In genomic region chr6:112356994-112357393, GRCh38 we compare ENCODE assay signal across 23 cellular contexts. TPM values are rescaled to one million over a fixed set of nuclear protein-coding genes. Genes with fewer than 3 reads are reported as not detected.
DNase-seq lines count a peak whose midpoint lies in the region; ATAC-seq, FAIRE-seq and TF ChIP-seq lines count a peak whose summit lies in the region.
"Had no signal": no experiment of that assay in that cellular context is flagged by ENCODE, and none has a peak within 500 bp of the region (broad histone marks: within the 10 kb centered on the region; RNA-seq: fewer than 3 reads in every experiment).

No MANE protein-coding gene starts in this region.

- TF ChIP-seq EP300 in HepG2 (IDR thresholded peaks at IDR 0.05; ENCODE audit: low read depth in 2 of 2, low read length in 2 of 2), result no peak
- TF ChIP-seq EP300 in HepG2 (CRISPR knock-in tag; IDR thresholded peaks at IDR 0.05; ENCODE audit: borderline replicate concordance), result no peak
- no peak for TF ChIP-seq EP300 in K562 (IDR thresholded peaks at IDR 0.05; ENCODE audit: low read length)

- intact Hi-C loops in HepG2 (cut with micrococcal nuclease; ENCODE audit: unreplicated experiment), result no loop called here
- intact Hi-C loops in right lobe of liver (cut with DNase I), result no loop called here
- intact Hi-C loops in K562 (cut with micrococcal nuclease), result no loop called here

- H3K27ac ChIP-seq in HepG2 (ENCODE audit: extremely low read length, insufficient read depth, low read length) (no peak overlapping the region), right lobe of liver (no peak overlapping the region), K562 (ENCODE audit: extremely low read depth, low read depth, low read length) (no peak overlapping the region), osteoblast (ENCODE audit: low read depth, low read length) (peak overlapping the region; percentile 54)
- H3K27ac ChIP-seq: A549 had no signal

- DNase-seq in HepG2 (ENCODE audit: low spot score), result no peak
- DNase-seq in right lobe of liver, result no peak
- DNase-seq in HEK293T (ENCODE audit: extremely low spot score), result no peak
- DNase-seq in K562 (ENCODE audit: extremely low read depth in 1 of 4, low spot score in 3 of 4), result no peak
- no peak for DNase-seq in osteoblast (ENCODE audit: insufficient read length, low spot score, missing footprints)
- DNase-seq in NCI-H2171 treated with DMSO at 0.1 percent for 48 hours (lab: John Stamatoyannopoulos, UW), result no peak
- DNase-seq in mesothelial cell of epicardium (ENCODE audit: low spot score in 2 of 2, unreplicated experiment in 2 of 2), result no peak
- DNase-seq: 8988T; C1 segment of cervical spinal cord; Calu3; CD4-positive, alpha-beta memory T cell; COR-L47; DMS79; GDM1; H9 had no signal

- H2AFZ ChIP-seq in HepG2 (ENCODE audit: low read length) (no peak overlapping the region), K562 (ENCODE audit: low read depth, low read length) (no peak overlapping the region), osteoblast (ENCODE audit: low read length) (no peak overlapping the region)
- H2AFZ ChIP-seq: GM23338 had no signal

- no peaks in the 10 kb centered on the region for H3K36me3 Mint-ChIP-seq in mesothelial cell of epicardium
- H3K36me3 Mint-ChIP-seq: CD4-positive, alpha-beta memory T cell had no signal

- H3K4me2 ChIP-seq in HepG2 (ENCODE audit: low read depth, low read length) (no peak overlapping the region), K562 (ENCODE audit: insufficient read depth, low read length) (no peak overlapping the region), osteoblast (ENCODE audit: insufficient read depth, low read length) (no peak overlapping the region)
- H3K4me2 ChIP-seq: A549, GM23338 had no signal

- H3K4me1 ChIP-seq in HepG2 (ENCODE audit: insufficient read depth, low read length) (no peaks in the 10 kb centered on the region), right lobe of liver (no peaks in the 10 kb centered on the region), K562 (replicated peaks in 1 of 2; ENCODE audit: control insufficient read depth in 2 of 2, insufficient read depth in 2 of 2, low read length in 2 of 2) (no peaks in the 10 kb centered on the region), osteoblast (ENCODE audit: insufficient read depth, low read length) (no peaks in the 10 kb centered on the region)
- H3K4me1 ChIP-seq: A549 had no signal

- POLR2A ChIA-PET in HepG2 (lab: Yijun Ruan, JAX) (no interaction called here), HEK293T (lab: Yijun Ruan, JAX) (no interaction called here), K562 (lab: Yijun Ruan, JAX) (no interaction called here)

- H3K79me2 ChIP-seq in HepG2 (ENCODE audit: insufficient read depth, low read length), result no peaks in the 10 kb centered on the region
- no peaks in the 10 kb centered on the region for H3K79me2 ChIP-seq in K562 (ENCODE audit: control insufficient read depth, insufficient read depth, low read length)
- H3K79me2 ChIP-seq in osteoblast (ENCODE audit: insufficient read depth, low read length), result no peaks in the 10 kb centered on the region

- H4K20me1 ChIP-seq in HepG2 (ENCODE audit: insufficient read depth, low read length), result no peaks in the 10 kb centered on the region
- no peaks in the 10 kb centered on the region for H4K20me1 ChIP-seq in K562 (replicated peaks; ENCODE audit: control insufficient read depth, insufficient read depth, low read length)
- no peaks in the 10 kb centered on the region for H4K20me1 ChIP-seq in osteoblast (ENCODE audit: insufficient read depth, low read length)

- TF ChIP-seq RAD21 in HepG2 (CRISPR knock-in tag; IDR thresholded peaks at IDR 0.05) (no peak), K562 (CRISPR knock-in tag; conservative IDR thresholded peaks at IDR 0.05 in 1 of 2, IDR thresholded peaks at IDR 0.05 in 1 of 2) (no peak)

- no peaks in the 10 kb centered on the region for H3K9me3 Mint-ChIP-seq in mesothelial cell of epicardium
- H3K9me3 Mint-ChIP-seq: GM23338 had no signal

- TF ChIP-seq POLR2A in HepG2 (IDR thresholded peaks at IDR 0.05; ENCODE audit: insufficient read depth in 1 of 2, low read depth in 2 of 2, low read length in 2 of 2) (no peak), right lobe of liver (IDR thresholded peaks at IDR 0.05) (no peak), K562 (conservative IDR thresholded peaks at IDR 0.05) (no peak)

- no peak overlapping the region for H3K9ac ChIP-seq in HepG2 (ENCODE audit: insufficient read depth, low read depth, low read length)
- no peak overlapping the region for H3K9ac ChIP-seq in K562 (ENCODE audit: insufficient read depth in 1 of 2, low read depth in 2 of 2, low read length in 2 of 2)

- CTCF ChIA-PET in HepG2 (lab: Yijun Ruan, JAX; ENCODE audit: low intra/inter-chr PET ratio, low total read pairs), result no interaction called here
- CTCF ChIA-PET in HEK293T (lab: Yijun Ruan, JAX), result no interaction called here
- CTCF ChIA-PET in K562 (lab: Yijun Ruan, JAX; ENCODE audit: low intra/inter-chr PET ratio), result interaction anchor here (0.6 kb wide), 1 partner anchor 823 kb away, joined by 3 read pairs; no protein-coding TSS in a partner anchor

- H3K27me3 ChIP-seq in HepG2 (ENCODE audit: control insufficient read depth in 1 of 2, insufficient read depth in 2 of 2, low read length in 2 of 2) (no peaks in the 10 kb centered on the region), right lobe of liver (no peaks in the 10 kb centered on the region), K562 (ENCODE audit: control insufficient read depth in 2 of 2, insufficient read depth in 2 of 2, low read length in 2 of 2) (no peaks in the 10 kb centered on the region), osteoblast (ENCODE audit: insufficient read depth, low read length) (no peaks in the 10 kb centered on the region)

- H3K9me3 ChIP-seq in HepG2 (ENCODE audit: low read length) (no peaks in the 10 kb centered on the region), right lobe of liver (no peaks in the 10 kb centered on the region), K562 (replicated peaks; ENCODE audit: control insufficient read depth, insufficient read depth, low read depth, low read length) (no peaks in the 10 kb centered on the region), osteoblast (ENCODE audit: low read depth, low read length) (no peaks in the 10 kb centered on the region)
- H3K9me3 ChIP-seq: A549 had no signal

- H3K4me3 ChIP-seq in HepG2 (replicated peaks in 1 of 3; ENCODE audit: insufficient read depth in 1 of 3, low read depth in 2 of 3, low read length in 3 of 3) (no peak overlapping the region), right lobe of liver (no peak overlapping the region), K562 (no peak overlapping the region), osteoblast (ENCODE audit: insufficient read depth, low read length) (no peak overlapping the region)
- H3K4me3 ChIP-seq: A549, GM12878, GM23338 had no signal

- BruUV-seq in HepG2 (replicated peaks; lab: Mats Ljungman, UMichigan), result no TSS peak
- no TSS peak for BruUV-seq in K562 (replicated peaks; lab: Mats Ljungman, UMichigan)

- TF ChIP-seq CTCF in HepG2 (CRISPR knock-in tag; IDR thresholded peaks at IDR 0.05) (no peak), right lobe of liver (IDR thresholded peaks at IDR 0.05) (no peak), K562 (IDR thresholded peaks at IDR 0.05 in 2 of 3, conservative IDR thresholded peaks at IDR 0.05 in 1 of 3; ENCODE audit: insufficient read depth in 2 of 3, low read depth in 1 of 3, low read length in 3 of 3) (no peak), osteoblast (IDR thresholded peaks at IDR 0.05; ENCODE audit: extremely low read depth, low read depth, low read length) (no peak), mesothelial cell of epicardium (IDR thresholded peaks at IDR 0.05; ENCODE audit: unreplicated experiment) (no peak)

- H3K9me1 ChIP-seq in K562 (ENCODE audit: control insufficient read depth, insufficient read depth, low read length), result no peaks in the 10 kb centered on the region

- ATAC-seq in HepG2 (no peak), right lobe of liver (no peak), K562 (no peak), HG02885 (IDR thresholded peaks at IDR 0.05; ENCODE audit: poor library complexity, unreplicated experiment) (no peak)
- ATAC-seq: A549, GM12878, GM23338, HCT116 had no signal

- H3K4me1 Mint-ChIP-seq in mesothelial cell of epicardium, result peaks cover 6% of the 10 kb centered on the region
- H3K4me1 Mint-ChIP-seq: CD4-positive, alpha-beta memory T cell had no signal

- in situ Hi-C loops in HepG2 (cut with HindIII; ENCODE audit: extremely low pct_ligation_motif_present, low pct_unique_long_range_greater_than_20kb), result no loop called here
- in situ Hi-C loops in K562 (cut with MboI), result no loop called here

- no peaks in the 10 kb centered on the region for H3K27me3 Mint-ChIP-seq in mesothelial cell of epicardium (ENCODE audit: low read depth)

- H3K4me3 Mint-ChIP-seq in mesothelial cell of epicardium, result no peak overlapping the region
- H3K4me3 Mint-ChIP-seq: CD4-positive, alpha-beta memory T cell; GM23338; H9 had no signal

- FAIRE-seq in HepG2 (lab: Jason Lieb, UNC) (no peak), K562 (lab: Jason Lieb, UNC) (no peak)
- FAIRE-seq: A549, GM12878, GM19239 had no signal

- H3K36me3 ChIP-seq in HepG2 (replicated peaks in 1 of 2; ENCODE audit: control insufficient read depth in 1 of 2, insufficient read depth in 2 of 2, low read length in 2 of 2) (no peaks in the 10 kb centered on the region), right lobe of liver (no peaks in the 10 kb centered on the region), K562 (ENCODE audit: control insufficient read depth, insufficient read depth, low read length) (no peaks in the 10 kb centered on the region), osteoblast (ENCODE audit: insufficient read depth, low read length) (no peaks in the 10 kb centered on the region)

- no peak overlapping the region for H3K27ac Mint-ChIP-seq in mesothelial cell of epicardium
- H3K27ac Mint-ChIP-seq: CD4-positive, alpha-beta memory T cell; GM23338; H9 had no signal

RNA-seq across cellular contexts. Expression of gene RFPL4B, which starts 9.9 kb away (rescaled TPM):
- not detected in 2 replicates for total RNA-seq in HepG2 (2016; rRNA removed; fragmentation: Illumina TruSeq; extraction: Trizol)
- not detected in 2 replicates for total RNA-seq in HepG2 (2016; cell fraction: cytosol; rRNA removed; fragmentation: Illumina TruSeq; extraction: Trizol; ENCODE audit: low read depth)
- not detected in 2 replicates for total RNA-seq in HepG2 (2016; cell fraction: insoluble cytoplasmic fraction; rRNA removed; fragmentation: Illumina TruSeq; extraction: Trizol)
- not detected in 2 replicates for total RNA-seq in HepG2 (2016; cell fraction: membrane; rRNA removed; fragmentation: Illumina TruSeq; extraction: Trizol)
- total RNA-seq in HepG2 (2016; cell fraction: nucleus; rRNA removed; fragmentation: Illumina TruSeq; extraction: Trizol), result not detected in 2 replicates
- polyA plus RNA-seq in HepG2 (2011; rRNA removed), result not detected in 2 replicates
- polyA plus RNA-seq in HepG2 (2011; cell fraction: cytosol; rRNA removed), result not detected in 2 replicates
- not detected in 2 replicates for polyA plus RNA-seq in HepG2 (2011; cell fraction: nucleus; rRNA removed)
- polyA plus RNA-seq in HepG2 (2012), result not detected in 2 replicates
- polyA plus RNA-seq in HepG2 (2016; cell fraction: cytosol; fragmentation: Illumina TruSeq; extraction: Trizol; ENCODE audit: low read depth), result not detected in 2 replicates
- polyA plus RNA-seq in HepG2 (2016; cell fraction: insoluble cytoplasmic fraction; fragmentation: Illumina TruSeq; extraction: Trizol; ENCODE audit: low read depth), result not detected in 2 replicates
- not detected in 2 replicates for polyA plus RNA-seq in HepG2 (2016; cell fraction: membrane; fragmentation: Illumina TruSeq; extraction: Trizol; ENCODE audit: low read depth)
- polyA plus RNA-seq in HepG2 (2016; cell fraction: nucleus; fragmentation: Illumina TruSeq; extraction: Trizol; ENCODE audit: insufficient read depth, low read depth), result not detected in 2 replicates
- not detected in 2 replicates for polyA minus RNA-seq in HepG2 (2011; rRNA and poly(A)+ RNA removed; ENCODE audit: low replicate concordance)
- not detected in 2 replicates for polyA minus RNA-seq in HepG2 (2011; cell fraction: cytosol; rRNA and poly(A)+ RNA removed)
- polyA minus RNA-seq in HepG2 (2011; cell fraction: nucleus; rRNA and poly(A)+ RNA removed), result not detected in 2 replicates
- total RNA-seq in right lobe of liver, result not detected
- 1.1 and 2.3 TPM in 2 replicates for total RNA-seq in K562 (2011; cell fraction: chromatin; rRNA removed; ENCODE audit: low replicate concordance)
- total RNA-seq in K562 (2011; cell fraction: nucleolus; rRNA removed), result 1.5 and 1.7 TPM in 2 replicates
- 0.95 and 1.5 TPM in 2 replicates for total RNA-seq in K562 (2011; cell fraction: nucleoplasm; rRNA removed)
- 11.6 and 12.3 TPM in 2 replicates for total RNA-seq in K562 (2014; rRNA removed)
- 16.9 and 18.9 TPM in 2 replicates for total RNA-seq in K562 (2014; rRNA removed; fragmentation: Illumina TruSeq; extraction: Trizol)
- total RNA-seq in K562 (2015; rRNA removed; fragmentation: Illumina TruSeq; extraction: Trizol), result 13.1 and 13.4 TPM in 2 replicates
- 10.8 and 10.9 TPM in 2 replicates for total RNA-seq in K562 (2021)
- polyA plus RNA-seq in K562 (2011; rRNA removed), result 0.61 and 3.6 TPM in 2 replicates
- 0.31 and 1.8 TPM in 2 replicates for polyA plus RNA-seq in K562 (2011; cell fraction: cytosol; rRNA removed)
- 0.25 and 0.67 TPM in 2 replicates for polyA plus RNA-seq in K562 (2011; cell fraction: nucleus; rRNA removed)
- polyA plus RNA-seq in K562 (2012), result 13.0 and 21.5 TPM in 2 replicates
- polyA plus RNA-seq in K562 (2014; fragmentation: Illumina TruSeq; extraction: Trizol), result 14.9 and 15.7 TPM in 2 replicates
- 10 to 100 TPM; 22.6 to 33.2 TPM for polyA plus RNA-seq in K562 (2014; fragmentation: Nextera tagmentation; extraction: Ambion mirVana)
- 10.2 and 11.2 TPM in 2 replicates for polyA plus RNA-seq in K562 (2014; rRNA removed)
- polyA minus RNA-seq in K562 (2011; rRNA and poly(A)+ RNA removed), result 0.87 and 4.7 TPM in 2 replicates
- polyA minus RNA-seq in K562 (2011; cell fraction: cytosol; rRNA and poly(A)+ RNA removed), result 1.7 TPM in 1 of 2 replicates, not detected in the other
- polyA minus RNA-seq in K562 (2011; cell fraction: nucleus; rRNA and poly(A)+ RNA removed), result 0.67 TPM in 1 of 2 replicates, not detected in the other
- total RNA-seq in osteoblast, result not detected in 2 replicates
- total RNA-seq in mesothelial cell of epicardium, result not detected in 3 replicates
- total RNA-seq: Calu3; CD4-positive, alpha-beta memory T cell; GM12878; GM23338; H4; H9 had no signal
- polyA plus RNA-seq: A549; BJ; CD4-positive, alpha-beta memory T cell; GM23338 had no signal

Comparison
In these comparisons a context has a peak if more than half of its experiments do, and no peak if none do; other contexts are left out.
1. Of the 241 proteins assayed by ChIP-seq in both HepG2 and K562: peak only in HepG2: none; only in K562: MEIS2; in both: none; in neither: 237; mixed calls (peak in some experiments, not most) for 3.